ENCODE assay signal across 11 cellular contexts in the genomic region with DNA sequence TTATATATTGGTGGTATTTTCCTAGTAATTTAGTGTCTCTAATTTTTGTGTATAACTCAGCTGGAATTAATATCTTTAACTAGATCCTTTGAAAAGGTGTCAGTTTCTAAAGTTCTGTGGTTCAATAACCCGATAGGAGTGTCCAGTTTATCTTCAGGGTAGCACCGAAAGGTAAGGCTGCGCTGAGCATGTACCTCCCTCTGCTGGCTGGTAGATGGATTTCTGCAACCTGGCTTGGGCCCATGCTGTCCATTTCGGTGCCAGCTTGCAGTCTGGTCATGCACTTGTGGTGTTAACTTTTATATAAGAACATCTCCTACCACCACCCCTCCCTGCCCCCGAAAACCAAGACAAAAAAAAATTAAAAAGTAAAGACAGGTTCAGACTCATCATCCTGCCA. TPM values are rescaled to one million over a fixed set of nuclear protein-coding genes. Genes with fewer than 3 reads are reported as not detected.
DNase-seq lines count a peak whose midpoint lies in the region; TF ChIP-seq lines count a peak whose summit lies in the region.
"Had no signal": no experiment of that assay in that cellular context is flagged by ENCODE, and none has a peak within 500 bp of the region (broad histone marks: within the 10 kb centered on the region; RNA-seq: fewer than 3 reads in every experiment).

No MANE protein-coding gene starts in this region.

- no peak overlapping the region for H3K14ac ChIP-seq in trophoblast cell (ENCODE audit: low read length)

- no peaks in the 10 kb centered on the region for H3K4me1 ChIP-seq in trophoblast cell (ENCODE audit: control insufficient read depth in 1 of 2, insufficient read depth in 2 of 2, low read length in 2 of 2)
- H3K4me1 ChIP-seq in uterus = no peaks in the 10 kb centered on the region

- no peak overlapping the region for H4K12ac ChIP-seq in trophoblast cell (ENCODE audit: low read depth, low read length)

- intact Hi-C loops in uterus (cut with DNase I; ENCODE audit: low total_unique reads) = no loop called here

- H3K4me2 ChIP-seq in trophoblast cell (ENCODE audit: low read length) = no peak overlapping the region

- H3K36me3 ChIP-seq in trophoblast cell (ENCODE audit: control insufficient read depth in 1 of 2, insufficient read depth in 2 of 2, low read length in 2 of 2) (peaks cover 4% of the 10 kb centered on the region in 2 experiments), uterus (no peaks in the 10 kb centered on the region)

- no peak overlapping the region for H2BK120ac ChIP-seq in trophoblast cell (ENCODE audit: insufficient read depth, low read length, poor library complexity)

- no peak overlapping the region for H2AFZ ChIP-seq in trophoblast cell (ENCODE audit: insufficient read depth, low read length, poor library complexity)

- H3K79me1 ChIP-seq in trophoblast cell (ENCODE audit: low read length) = no peaks in the 10 kb centered on the region

- H3K79me2 ChIP-seq in trophoblast cell (ENCODE audit: control insufficient read depth, insufficient read depth, low read length, poor library complexity) = no peaks in the 10 kb centered on the region

- H3K27me3 Mint-ChIP-seq in activated CD4-positive, alpha-beta T cell treated with anti-CD3 and anti-CD28 coated beads, Interleukin-2, amount 10 ng/mL, durations not matched to agents 7 days and 5 days = no peaks in the 10 kb centered on the region
- H3K27me3 Mint-ChIP-seq: activated naive CD4-positive, alpha-beta T cell treated with anti-CD3 and anti-CD28 coated beads, Interleukin-2, amount 50 U/mL, for 24 hours; stimulated activated naive CD8-positive, alpha-beta T cell treated with anti-CD3 and anti-CD28 coated beads, Interleukin-15, amount 100 ng/mL, for 72 hours had no signal

- H3K18ac ChIP-seq in trophoblast cell (ENCODE audit: low read length) = no peak overlapping the region

- no peak overlapping the region for H3K4me3 Mint-ChIP-seq in activated CD4-positive, alpha-beta T cell treated with anti-CD3 and anti-CD28 coated beads, Interleukin-2, amount 10 ng/mL, durations not matched to agents 7 days and 5 days
- H3K4me3 Mint-ChIP-seq: activated naive CD4-positive, alpha-beta T cell treated with anti-CD3 and anti-CD28 coated beads, Interleukin-2, amount 50 U/mL, for 24 hours; stimulated activated naive CD8-positive, alpha-beta T cell treated with anti-CD3 and anti-CD28 coated beads, Interleukin-15, amount 100 ng/mL, for 72 hours had no signal

- no peaks in the 10 kb centered on the region for H3K9me3 Mint-ChIP-seq in activated CD4-positive, alpha-beta T cell treated with anti-CD3 and anti-CD28 coated beads, Interleukin-2, amount 10 ng/mL, durations not matched to agents 7 days and 5 days
- H3K9me3 Mint-ChIP-seq: activated naive CD4-positive, alpha-beta T cell treated with anti-CD3 and anti-CD28 coated beads, Interleukin-2, amount 50 U/mL, for 24 hours; stimulated activated naive CD8-positive, alpha-beta T cell treated with anti-CD3 and anti-CD28 coated beads, Interleukin-15, amount 100 ng/mL, for 72 hours had no signal

- H3K9me3 ChIP-seq in trophoblast cell (ENCODE audit: insufficient read depth, low read depth, low read length) (no peaks in the 10 kb centered on the region), uterus (no peaks in the 10 kb centered on the region)

- H3K4me3 ChIP-seq in fibroblast of mammary gland (ENCODE audit: control insufficient read depth, low read depth, low read length) (no peak overlapping the region), trophoblast cell (ENCODE audit: low read depth, low read length) (no peak overlapping the region), uterus (no peak overlapping the region)

- H2BK12ac ChIP-seq in trophoblast cell (ENCODE audit: low read length) = no peak overlapping the region

- CTCF ChIA-PET in RWPE1 (lab: Yijun Ruan, JAX) = interaction anchor here (0.6 to 1.2 kb wide), 4 partner anchors 12 to 165 kb away, joined by 3 to 5 read pairs (median 4); a partner anchor contains a TSS
- CTCF ChIA-PET in activated CD4-positive, alpha-beta T cell treated with anti-CD3 and anti-CD28 coated beads, Interleukin-2, amount 10 ng/mL, durations not matched to agents 7 days and 5 days (lab: Charles Lee) = interaction anchor here (0.8 to 1.2 kb wide), 2 partner anchors 12 to 15 kb away, joined by 3 read pairs; no protein-coding TSS in a partner anchor

- POLR2A ChIA-PET in RWPE1 (lab: Yijun Ruan, JAX; ENCODE audit: low non-redundant PET) = no interaction called here
- POLR2A ChIA-PET in activated CD4-positive, alpha-beta T cell treated with anti-CD3 and anti-CD28 coated beads, Interleukin-2, amount 10 ng/mL, durations not matched to agents 7 days and 5 days (lab: Charles Lee) = no interaction called here

- no peak overlapping the region for H2BK5ac ChIP-seq in trophoblast cell (ENCODE audit: low read depth, low read length, poor library complexity)

- H3K27me3 ChIP-seq in trophoblast cell (ENCODE audit: insufficient read depth, low read length) (no peaks in the 10 kb centered on the region), uterus (no peaks in the 10 kb centered on the region)

- no peaks in the 10 kb centered on the region for H3K4me1 Mint-ChIP-seq in activated CD4-positive, alpha-beta T cell treated with anti-CD3 and anti-CD28 coated beads, Interleukin-2, amount 10 ng/mL, durations not matched to agents 7 days and 5 days
- H3K4me1 Mint-ChIP-seq: activated naive CD4-positive, alpha-beta T cell treated with anti-CD3 and anti-CD28 coated beads, Interleukin-2, amount 50 U/mL, for 24 hours; stimulated activated naive CD8-positive, alpha-beta T cell treated with anti-CD3 and anti-CD28 coated beads, Interleukin-15, amount 100 ng/mL, for 72 hours had no signal

- peaks cover 5% of the 10 kb centered on the region for H3K36me3 Mint-ChIP-seq in activated CD4-positive, alpha-beta T cell treated with anti-CD3 and anti-CD28 coated beads, Interleukin-2, amount 10 ng/mL, durations not matched to agents 7 days and 5 days (ENCODE audit: low read depth)

- no peak overlapping the region for H4K91ac ChIP-seq in trophoblast cell (ENCODE audit: low read depth, low read length)

- no peak overlapping the region for H3K23ac ChIP-seq in trophoblast cell (ENCODE audit: low read length)

- TF ChIP-seq POLR2A in uterus (IDR thresholded peaks at IDR 0.05) = no peak

- H3K27ac ChIP-seq in RWPE1 = no peak overlapping the region
- no peak overlapping the region for H3K27ac ChIP-seq in trophoblast cell (ENCODE audit: low read depth, low read length)
- H3K27ac ChIP-seq in uterus = no peak overlapping the region
- H3K27ac ChIP-seq: epithelial cell of prostate had no signal

- DNase-seq in RWPE1 (ENCODE audit: low spot score) = peak; percentile 13
- no peak for DNase-seq in fibroblast of mammary gland (ENCODE audit: low read depth)
- DNase-seq in trophoblast cell = peak; percentile 26 to 55
- no peak for DNase-seq in uterus
- no peak for DNase-seq in activated CD4-positive, alpha-beta T cell treated with anti-CD3 and anti-CD28 coated beads, Interleukin-2, amount 10 ng/mL, durations not matched to agents 7 days and 5 days
- DNase-seq in GF-D8 (lab: John Stamatoyannopoulos, UW) = no peak
- DNase-seq in HK-2 (ENCODE audit: unreplicated experiment) = no peak
- DNase-seq: stimulated activated naive CD8-positive, alpha-beta T cell treated with anti-CD3 and anti-CD28 coated beads, Interleukin-15, amount 100 ng/mL, for 72 hours had no signal

- no CpG with 5 or more reads among the region's 5 CpGs for WGBS in trophoblast cell (ENCODE audit: extremely low coverage, insufficient coverage, insufficient read length)

- peak; percentile 21; the same call in 1 of the 3 replicates for TF ChIP-seq CTCF in GM12872 (IDR thresholded peaks at IDR 0.05; ENCODE audit: insufficient read depth, low read depth, low read length)
- TF ChIP-seq CTCF in RWPE1 (conservative IDR thresholded peaks at IDR 0.05; ENCODE audit: low read depth) = no peak
- TF ChIP-seq CTCF in fibroblast of mammary gland (conservative IDR thresholded peaks at IDR 0.05; ENCODE audit: control insufficient read depth, insufficient read depth, low read depth, low read length) = peak; percentile 31
- peak in 1 of 4 experiments; percentile 17 for TF ChIP-seq CTCF in uterus (IDR thresholded peaks at IDR 0.05)

- H2AK5ac ChIP-seq in trophoblast cell (ENCODE audit: low read length) = no peak overlapping the region

- no peak overlapping the region for H3K9ac ChIP-seq in trophoblast cell (ENCODE audit: low read length)

- H4K8ac ChIP-seq in trophoblast cell (ENCODE audit: low read depth, low read length) = no peak overlapping the region

- H3K4ac ChIP-seq in trophoblast cell (ENCODE audit: low read depth, low read length) = no peak overlapping the region

- no peak overlapping the region for H3K27ac Mint-ChIP-seq in activated CD4-positive, alpha-beta T cell treated with anti-CD3 and anti-CD28 coated beads, Interleukin-2, amount 10 ng/mL, durations not matched to agents 7 days and 5 days
- H3K27ac Mint-ChIP-seq: activated naive CD4-positive, alpha-beta T cell treated with anti-CD3 and anti-CD28 coated beads, Interleukin-2, amount 50 U/mL, for 24 hours; stimulated activated naive CD8-positive, alpha-beta T cell treated with anti-CD3 and anti-CD28 coated beads, Interleukin-15, amount 100 ng/mL, for 72 hours had no signal

RNA-seq across cellular contexts. Expression of a gene that starts 24.7 kb away (rescaled TPM):
- polyA plus RNA-seq in trophoblast cell (2013) = 28.9 and 29.7 TPM in 2 replicates
- total RNA-seq in uterus = 100 to 1,000 TPM in 1 of 4 donors, 10 to 100 TPM in 3; 52.6 to 116 (median 81.3) TPM
- 10 to 100 TPM; 26.7 to 27.7 TPM for total RNA-seq in activated CD4-positive, alpha-beta T cell treated with anti-CD3 and anti-CD28 coated beads, Interleukin-2, amount 10 ng/mL, durations not matched to agents 7 days and 5 days

RNA-seq across cellular contexts. Expression of a gene that starts 54.1 kb away (rescaled TPM):
- polyA plus RNA-seq in trophoblast cell (2013) = 2.7 and 2.9 TPM in 2 replicates
- total RNA-seq in uterus = 10 to 100 TPM; 13.1 to 49.4 (median 27.0) TPM
- total RNA-seq in activated CD4-positive, alpha-beta T cell treated with anti-CD3 and anti-CD28 coated beads, Interleukin-2, amount 10 ng/mL, durations not matched to agents 7 days and 5 days = 10 to 100 TPM; 11.6 to 11.7 TPM

Comparison
In these comparisons a context has a peak if more than half of its experiments do, and no peak if none do; other contexts are left out.
1. DNase-seq: peak in RWPE1 (single experiment) and trophoblast cell (2 of 2); none in fibroblast of mammary gland (single experiment), uterus (0 of 2), activated CD4-positive, alpha-beta T cell treated with anti-CD3 and anti-CD28 coated beads, Interleukin-2, amount 10 ng/mL, durations not matched to agents 7 days and 5 days (single experiment), GF-D8 (single experiment) and HK-2 (single experiment).